In the genomic region with DNA sequence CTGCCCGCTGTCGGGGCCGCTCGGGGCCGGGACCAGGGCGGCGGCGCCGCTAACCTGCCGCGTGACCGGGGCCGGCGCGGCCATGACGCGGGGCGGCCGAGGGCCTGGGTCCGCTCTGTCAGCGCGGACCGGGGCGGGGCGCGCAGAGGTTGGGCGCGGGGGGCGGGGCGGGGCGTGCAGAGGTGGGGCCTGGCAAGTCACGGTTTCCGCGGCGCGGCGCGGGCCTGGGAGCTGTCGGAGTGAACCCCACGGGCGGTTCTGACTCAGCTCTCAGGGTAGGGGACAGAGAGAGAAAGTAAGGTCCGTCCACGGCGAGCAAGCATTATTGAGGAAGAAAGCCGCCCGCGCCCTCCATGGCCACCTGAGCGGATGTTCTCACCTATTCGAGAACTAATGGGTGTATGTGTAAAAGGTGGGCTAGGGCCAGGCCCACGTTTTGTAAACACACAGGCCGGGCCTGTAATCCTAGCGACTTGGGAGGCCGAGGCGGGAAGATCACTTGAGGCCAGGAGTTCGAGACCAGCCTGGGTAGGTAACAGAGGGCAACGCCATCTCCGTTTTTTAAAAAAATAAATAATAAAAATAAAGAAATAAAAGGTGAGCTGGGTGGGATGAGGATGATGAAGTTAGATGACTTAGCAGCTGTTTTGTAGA, we compare ENCODE assay signal across 8 cellular contexts. TPM values are rescaled to one million over a fixed set of nuclear protein-coding genes. Genes with fewer than 3 reads are reported as not detected.
A peak's percentile ranks its signal among the peaks of the same experiment; 100 is the strongest.
DNase-seq lines count a peak whose midpoint lies in the region; ATAC-seq and TF ChIP-seq lines count a peak whose summit lies in the region.

TSS of gene PRXL2C (minus strand) at position 120 of the 654 bp plus-strand sequence. CDS start at position 84, 36 bp downstream.

- DNase-seq in COLO668 (lab: John Stamatoyannopoulos, UW; ENCODE audit: unreplicated experiment), result peak; percentile 84
- DNase-seq in Jurkat, Clone E6-1 (ENCODE audit: low read depth, low spot score), result peak; percentile 14
- peak; percentile 75 for DNase-seq in T-helper 22 cell (ENCODE audit: low read depth)
- peak in 56 of 58 donors; percentile 4 to 84 (median 61) for DNase-seq in anterior cingulate cortex (lab: John Stamatoyannopoulos, UW)
- peak; percentile 90 to 95 (median 95) for DNase-seq in right cardiac atrium
- peak; percentile 42 for DNase-seq in renal cortical epithelial cell (ENCODE audit: low read depth)
- DNase-seq in uterus, result peak; percentile 85 to 87

- H3K9me3 ChIP-seq in right cardiac atrium (ENCODE audit: control insufficient read depth, low read length) (no peaks in the 10 kb centered on the region), uterus (no peaks in the 10 kb centered on the region)

- H3K27ac ChIP-seq in right cardiac atrium (ENCODE audit: low read length) (peak within 1 kb of the TSS; percentile 99), uterus (peak within 1 kb of the TSS; percentile 96 to 97)

- H3K4me3 ChIP-seq in Jurkat, Clone E6-1 (ENCODE audit: low read length), result peak within 1 kb of the TSS; percentile 62
- H3K4me3 ChIP-seq in right cardiac atrium (ENCODE audit: low read length) (peak within 1 kb of the TSS; percentile 93), uterus (peak within 1 kb of the TSS; percentile 62 to 73)

- no peaks in the 10 kb centered on the region for H3K36me3 ChIP-seq in uterus

- WGBS in right cardiac atrium, result 4% methylated on average over 57 of the region's 57 CpGs

- TF ChIP-seq POLR2A in uterus (IDR thresholded peaks at IDR 0.05), result peak in 1 of 2 donors; percentile 42

- H3K4me1 ChIP-seq in right cardiac atrium (ENCODE audit: control insufficient read depth, insufficient read depth, low read length) (peaks cover 8% of the 10 kb centered on the region), uterus (no peaks in the 10 kb centered on the region)

- ATAC-seq in GM21390 (IDR thresholded peaks at IDR 0.05; ENCODE audit: unreplicated experiment) (peak; percentile 75), right cardiac atrium (peak; percentile 89 to 90)

- TF ChIP-seq CTCF in uterus (IDR thresholded peaks at IDR 0.05), result no peak

- intact Hi-C loops in right cardiac atrium (cut with DNase I), result no loop called here
- intact Hi-C loops in uterus (cut with DNase I; ENCODE audit: low total_unique reads), result no loop called here

- H3K27me3 ChIP-seq in right cardiac atrium (ENCODE audit: control insufficient read depth, insufficient read depth) (no peaks in the 10 kb centered on the region), uterus (no peaks in the 10 kb centered on the region)

RNA-seq across cellular contexts. Expression of gene PRXL2C, which starts in this region (rescaled TPM):
- polyA plus RNA-seq in Jurkat, Clone E6-1 (2012; ENCODE audit: insufficient read depth, insufficient read length), result 6.2 TPM
- total RNA-seq in right cardiac atrium (10 to 100 TPM; 12.0 to 27.3 (median 15.9) TPM), renal cortical epithelial cell (18.4 and 43.1 TPM in 2 replicates), uterus (10 to 100 TPM in 3 of 4 donors, 1 to 10 TPM in 1; 8.5 to 24.7 (median 19.8) TPM)
- polyA plus RNA-seq in right cardiac atrium, result 10.6 TPM

Comparison
In these comparisons a context has a peak if more than half of its experiments do, and no peak if none do; other contexts are left out.
1. Peak in every context shown above with its lines: DNase-seq, ATAC-seq, H3K4me3 ChIP-seq and H3K27ac ChIP-seq.
2. DNase-seq: peak in every context shown above with its lines; median percentile 95 in right cardiac atrium; 86 in uterus; 84 in COLO668; 75 in T-helper 22 cell; 61 in anterior cingulate cortex; 42 in renal cortical epithelial cell; 14 in Jurkat, Clone E6-1.